Comparison of ENCODE assay signal across 8 cellular contexts in the genomic region with DNA sequence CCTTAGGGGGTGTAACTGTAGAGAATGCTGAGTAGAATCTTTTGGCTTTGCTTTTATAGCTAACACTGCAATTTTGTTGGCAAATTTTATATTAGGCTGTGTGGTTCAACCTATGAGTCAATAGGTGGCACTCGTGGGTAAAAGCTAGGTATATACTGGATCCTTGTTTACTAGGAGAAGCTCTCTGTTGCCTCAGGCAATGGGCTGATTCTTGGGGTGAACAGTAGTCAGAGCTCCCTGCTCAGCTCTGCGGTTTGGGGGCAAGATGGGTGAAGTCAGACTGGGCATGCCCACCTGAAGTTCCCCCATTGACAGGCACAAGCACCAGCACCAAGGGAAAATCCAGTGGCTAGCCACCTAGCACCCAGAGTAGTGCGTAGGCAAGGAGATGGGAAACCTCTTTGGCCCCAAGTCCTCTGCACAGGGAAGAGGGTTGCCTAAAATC.
DNase-seq lines count a peak whose midpoint lies in the region; ATAC-seq, FAIRE-seq and TF ChIP-seq lines count a peak whose summit lies in the region.
"Had no signal": no experiment of that assay in that cellular context is flagged by ENCODE, and none has a peak within 500 bp of the region (broad histone marks: within the 10 kb centered on the region; RNA-seq: fewer than 3 reads in every experiment).

No MANE protein-coding gene starts in this region.

- intact Hi-C loops in pancreas (cut with DNase I), result no loop called here

- DNase-seq in pancreas (no peak), GM12892 (ENCODE audit: insufficient read length) (no peak), NCI-H526 treated with DMSO at 0.1 percent for 48 hours (lab: John Stamatoyannopoulos, UW) (no peak)
- DNase-seq in activated CD4-positive, alpha-beta T cell treated with anti-CD3 and anti-CD28 coated beads, Interleukin-2, amount 50 U/mL, for 48 hours, result no peak

- H3K4me1 ChIP-seq in pancreas, result no peaks in the 10 kb centered on the region
- H3K4me1 ChIP-seq: esophagus muscularis mucosa had no signal

- H3K36me3 ChIP-seq in pancreas, result no peaks in the 10 kb centered on the region
- H3K36me3 ChIP-seq: esophagus muscularis mucosa had no signal

- 35 to 36% methylated on average over 3 of the region's 3 CpGs for WGBS in pancreas, 2 donors

- FAIRE-seq in pancreas (lab: Jason Lieb, UNC) (no peak), GM12892 (lab: Jason Lieb, UNC) (no peak)

- H3K27me3 ChIP-seq in pancreas, result no peaks in the 10 kb centered on the region
- H3K27me3 ChIP-seq: esophagus muscularis mucosa had no signal

- peak; percentile 70 for ATAC-seq in GM19463 (IDR thresholded peaks at IDR 0.05; ENCODE audit: unreplicated experiment)
- ATAC-seq in HG03469 (IDR thresholded peaks at IDR 0.05; ENCODE audit: unreplicated experiment), result peak; percentile 80
- peak; percentile 75; the same call in 2 of the 3 replicates for ATAC-seq in SK-N-SH treated with all-trans-retinoic acid at 6 μM for 48 hours
- peak; percentile 31 to 79 (median 51) for ATAC-seq in pancreas

- TF ChIP-seq CTCF in pancreas (IDR thresholded peaks at IDR 0.05), result peak in 1 of 4 donors; percentile 30

- H3K27ac ChIP-seq in pancreas, result no peak overlapping the region
- H3K27ac ChIP-seq: esophagus muscularis mucosa had no signal

- H3K9me3 ChIP-seq in pancreas, result no peaks in the 10 kb centered on the region

- H3K4me3 ChIP-seq in pancreas, result no peak overlapping the region
- H3K4me3 ChIP-seq: esophagus muscularis mucosa had no signal

- no peak for TF ChIP-seq POLR2A in GM12892 (IDR thresholded peaks at IDR 0.05; ENCODE audit: low read depth, low read length)

TF ChIP-seq in SK-N-SH treated with all-trans-retinoic acid at 6 μM for 48 hours, 23 proteins besides CTCF, POLR2A, EP300 and RAD21:
- TF ChIP-seq GLIS3 (CRISPR knock-in tag; IDR thresholded peaks at IDR 0.05), result no peak
- TF ChIP-seq TOX (CRISPR knock-in tag; IDR thresholded peaks at IDR 0.05; ENCODE audit: borderline replicate concordance), result no peak
- TF ChIP-seq, protein P1, sequence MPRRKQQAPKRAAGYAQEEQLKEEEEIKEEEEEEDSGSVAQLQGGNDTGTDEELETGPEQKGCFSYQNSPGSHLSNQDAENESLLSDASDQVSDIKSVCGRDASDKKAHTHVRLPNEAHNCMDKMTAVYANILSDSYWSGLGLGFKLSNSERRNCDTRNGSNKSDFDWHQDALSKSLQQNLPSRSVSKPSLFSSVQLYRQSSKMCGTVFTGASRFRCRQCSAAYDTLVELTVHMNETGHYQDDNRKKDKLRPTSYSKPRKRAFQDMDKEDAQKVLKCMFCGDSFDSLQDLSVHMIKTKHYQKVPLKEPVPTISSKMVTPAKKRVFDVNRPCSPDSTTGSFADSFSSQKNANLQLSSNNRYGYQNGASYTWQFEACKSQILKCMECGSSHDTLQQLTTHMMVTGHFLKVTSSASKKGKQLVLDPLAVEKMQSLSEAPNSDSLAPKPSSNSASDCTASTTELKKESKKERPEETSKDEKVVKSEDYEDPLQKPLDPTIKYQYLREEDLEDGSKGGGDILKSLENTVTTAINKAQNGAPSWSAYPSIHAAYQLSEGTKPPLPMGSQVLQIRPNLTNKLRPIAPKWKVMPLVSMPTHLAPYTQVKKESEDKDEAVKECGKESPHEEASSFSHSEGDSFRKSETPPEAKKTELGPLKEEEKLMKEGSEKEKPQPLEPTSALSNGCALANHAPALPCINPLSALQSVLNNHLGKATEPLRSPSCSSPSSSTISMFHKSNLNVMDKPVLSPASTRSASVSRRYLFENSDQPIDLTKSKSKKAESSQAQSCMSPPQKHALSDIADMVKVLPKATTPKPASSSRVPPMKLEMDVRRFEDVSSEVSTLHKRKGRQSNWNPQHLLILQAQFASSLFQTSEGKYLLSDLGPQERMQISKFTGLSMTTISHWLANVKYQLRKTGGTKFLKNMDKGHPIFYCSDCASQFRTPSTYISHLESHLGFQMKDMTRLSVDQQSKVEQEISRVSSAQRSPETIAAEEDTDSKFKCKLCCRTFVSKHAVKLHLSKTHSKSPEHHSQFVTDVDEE (CRISPR knock-in tag; IDR thresholded peaks at IDR 0.05), result no peak
- no peak for TF ChIP-seq ZFP3 (CRISPR knock-in tag; IDR thresholded peaks at IDR 0.05)
- TF ChIP-seq ZNF70 (CRISPR knock-in tag; IDR thresholded peaks at IDR 0.05), result no peak
- TF ChIP-seq ZFP30 (CRISPR knock-in tag; IDR thresholded peaks at IDR 0.05), result no peak
- no peak for TF ChIP-seq OSR1 (CRISPR knock-in tag; IDR thresholded peaks at IDR 0.05)
- TF ChIP-seq, protein P2, sequence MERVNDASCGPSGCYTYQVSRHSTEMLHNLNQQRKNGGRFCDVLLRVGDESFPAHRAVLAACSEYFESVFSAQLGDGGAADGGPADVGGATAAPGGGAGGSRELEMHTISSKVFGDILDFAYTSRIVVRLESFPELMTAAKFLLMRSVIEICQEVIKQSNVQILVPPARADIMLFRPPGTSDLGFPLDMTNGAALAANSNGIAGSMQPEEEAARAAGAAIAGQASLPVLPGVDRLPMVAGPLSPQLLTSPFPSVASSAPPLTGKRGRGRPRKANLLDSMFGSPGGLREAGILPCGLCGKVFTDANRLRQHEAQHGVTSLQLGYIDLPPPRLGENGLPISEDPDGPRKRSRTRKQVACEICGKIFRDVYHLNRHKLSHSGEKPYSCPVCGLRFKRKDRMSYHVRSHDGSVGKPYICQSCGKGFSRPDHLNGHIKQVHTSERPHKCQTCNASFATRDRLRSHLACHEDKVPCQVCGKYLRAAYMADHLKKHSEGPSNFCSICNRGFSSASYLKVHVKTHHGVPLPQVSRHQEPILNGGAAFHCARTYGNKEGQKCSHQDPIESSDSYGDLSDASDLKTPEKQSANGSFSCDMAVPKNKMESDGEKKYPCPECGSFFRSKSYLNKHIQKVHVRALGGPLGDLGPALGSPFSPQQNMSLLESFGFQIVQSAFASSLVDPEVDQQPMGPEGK (CRISPR knock-in tag; IDR thresholded peaks at IDR 0.05; ENCODE audit: borderline replicate concordance), result no peak
- TF ChIP-seq RARB (CRISPR knock-in tag; IDR thresholded peaks at IDR 0.05), result no peak
- TF ChIP-seq, protein P3, sequence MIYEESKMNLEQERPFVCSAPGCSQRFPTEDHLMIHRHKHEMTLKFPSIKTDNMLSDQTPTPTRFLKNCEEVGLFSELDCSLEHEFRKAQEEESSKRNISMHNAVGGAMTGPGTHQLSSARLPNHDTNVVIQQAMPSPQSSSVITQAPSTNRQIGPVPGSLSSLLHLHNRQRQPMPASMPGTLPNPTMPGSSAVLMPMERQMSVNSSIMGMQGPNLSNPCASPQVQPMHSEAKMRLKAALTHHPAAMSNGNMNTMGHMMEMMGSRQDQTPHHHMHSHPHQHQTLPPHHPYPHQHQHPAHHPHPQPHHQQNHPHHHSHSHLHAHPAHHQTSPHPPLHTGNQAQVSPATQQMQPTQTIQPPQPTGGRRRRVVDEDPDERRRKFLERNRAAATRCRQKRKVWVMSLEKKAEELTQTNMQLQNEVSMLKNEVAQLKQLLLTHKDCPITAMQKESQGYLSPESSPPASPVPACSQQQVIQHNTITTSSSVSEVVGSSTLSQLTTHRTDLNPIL (CRISPR knock-in tag; IDR thresholded peaks at IDR 0.05; ENCODE audit: low read depth), result no peak
- TF ChIP-seq SNAI2 (CRISPR knock-in tag; IDR thresholded peaks at IDR 0.05), result no peak
- TF ChIP-seq ZNF8 (CRISPR knock-in tag; IDR thresholded peaks at IDR 0.05), result no peak
- no peak for TF ChIP-seq PPARA (CRISPR knock-in tag; IDR thresholded peaks at IDR 0.05; ENCODE audit: borderline replicate concordance)
- no peak for TF ChIP-seq ARNTL (CRISPR knock-in tag; IDR thresholded peaks at IDR 0.05; ENCODE audit: borderline replicate concordance, low read depth)
- TF ChIP-seq, protein P4, sequence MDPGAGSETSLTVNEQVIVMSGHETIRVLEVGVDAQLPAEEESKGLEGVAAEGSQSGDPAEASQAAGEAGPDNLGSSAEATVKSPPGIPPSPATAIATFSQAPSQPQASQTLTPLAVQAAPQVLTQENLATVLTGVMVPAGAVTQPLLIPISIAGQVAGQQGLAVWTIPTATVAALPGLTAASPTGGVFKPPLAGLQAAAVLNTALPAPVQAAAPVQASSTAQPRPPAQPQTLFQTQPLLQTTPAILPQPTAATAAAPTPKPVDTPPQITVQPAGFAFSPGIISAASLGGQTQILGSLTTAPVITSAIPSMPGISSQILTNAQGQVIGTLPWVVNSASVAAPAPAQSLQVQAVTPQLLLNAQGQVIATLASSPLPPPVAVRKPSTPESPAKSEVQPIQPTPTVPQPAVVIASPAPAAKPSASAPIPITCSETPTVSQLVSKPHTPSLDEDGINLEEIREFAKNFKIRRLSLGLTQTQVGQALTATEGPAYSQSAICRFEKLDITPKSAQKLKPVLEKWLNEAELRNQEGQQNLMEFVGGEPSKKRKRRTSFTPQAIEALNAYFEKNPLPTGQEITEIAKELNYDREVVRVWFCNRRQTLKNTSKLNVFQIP (CRISPR knock-in tag; IDR thresholded peaks at IDR 0.05; ENCODE audit: borderline replicate concordance, low read depth), result no peak
